ENCODE assay signal across 8 cellular contexts in the genomic region with DNA sequence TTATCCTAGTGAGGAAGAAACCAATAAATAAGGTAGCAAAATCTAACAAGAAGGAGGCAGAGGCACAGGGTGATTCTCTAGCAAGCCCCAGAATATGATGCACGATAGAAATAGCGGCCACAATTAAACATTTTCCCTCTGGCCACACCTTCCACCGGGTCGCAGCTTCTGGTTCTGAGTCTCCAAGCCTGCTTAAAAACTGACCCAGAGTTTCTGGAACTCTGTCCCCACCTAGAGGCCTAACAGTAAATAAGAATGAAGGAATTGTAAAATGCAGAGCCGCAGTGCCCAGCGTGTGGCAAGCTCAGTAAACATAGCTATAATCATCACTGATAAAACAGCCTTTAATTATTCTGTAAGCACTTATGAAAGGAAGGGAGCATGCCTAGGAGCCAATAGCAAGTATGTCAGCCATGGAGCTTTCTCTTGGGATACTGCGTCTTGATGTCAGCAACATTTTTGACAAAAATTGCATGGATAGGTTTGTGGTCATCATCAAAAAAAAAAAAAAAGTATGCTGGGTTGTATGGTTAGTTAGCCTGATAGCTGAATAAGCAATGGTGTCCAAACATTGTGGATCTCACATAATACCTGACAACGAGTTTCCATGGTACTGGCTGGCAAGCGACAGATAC.
DNase-seq lines count a peak whose midpoint lies in the region; ATAC-seq and TF ChIP-seq lines count a peak whose summit lies in the region.

No MANE protein-coding gene starts in this region.

- ATAC-seq in left ventricle myocardium superior (no peak), HG02938 (IDR thresholded peaks at IDR 0.05; ENCODE audit: unreplicated experiment) (no peak)

- no peaks in the 10 kb centered on the region for H3K9me3 ChIP-seq in left ventricle myocardium inferior (replicated peaks)

- H3K36me3 ChIP-seq in left ventricle myocardium inferior, result no peaks in the 10 kb centered on the region

- H3K27ac ChIP-seq in left ventricle myocardium inferior (replicated peaks), result no peak overlapping the region

- DNase-seq in left ventricle myocardium inferior, result no peak
- DNase-seq in left ventricle myocardium superior, result no peak
- DNase-seq in NB4 (ENCODE audit: low read depth), result peak; percentile 47
- peak; percentile 78 for DNase-seq in SW480 (ENCODE audit: low spot score)
- DNase-seq in head of caudate nucleus, result peak in 30 of 42 donors; percentile 3 to 68 (median 31)
- DNase-seq in stromal cell of bone marrow (ENCODE audit: low read depth), result peak; percentile 43
- DNase-seq in activated gamma-delta T cell (lab: John Stamatoyannopoulos, UW), result no peak

- H3K4me1 ChIP-seq in left ventricle myocardium inferior, result no peaks in the 10 kb centered on the region

- TF ChIP-seq CTCF in left ventricle myocardium inferior (IDR thresholded peaks at IDR 0.05; ENCODE audit: borderline replicate concordance), result peak; percentile 50
- TF ChIP-seq CTCF in NB4 (IDR thresholded peaks at IDR 0.05; ENCODE audit: low read depth, low read length), result peak; percentile 39

- no peak for TF ChIP-seq POLR2A in NB4 (IDR thresholded peaks at IDR 0.05; ENCODE audit: extremely low read depth, insufficient read length)

- intact Hi-C loops in left ventricle myocardium inferior (cut with micrococcal nuclease), result no loop called here
- intact Hi-C loops in left ventricle myocardium superior (cut with micrococcal nuclease), result no loop called here
- intact Hi-C loops in head of caudate nucleus (cut with DNase I), result no loop called here

- no peak overlapping the region for H3K4me3 ChIP-seq in left ventricle myocardium inferior
- H3K4me3 ChIP-seq in NB4 (ENCODE audit: low read depth, low read length), result no peak overlapping the region

- peaks cover 17% of the 10 kb centered on the region for H3K27me3 ChIP-seq in left ventricle myocardium inferior (ENCODE audit: low read depth)

Comparison
In these comparisons a context has a peak if more than half of its experiments do, and no peak if none do; other contexts are left out.
1. DNase-seq: peak in NB4 (single experiment), SW480 (single experiment), head of caudate nucleus (30 of 42) and stromal cell of bone marrow (single experiment); none in left ventricle myocardium inferior (single experiment), left ventricle myocardium superior (single experiment) and activated gamma-delta T cell (single experiment).